Comparison of ENCODE assay signal across 1 cellular context in genomic region chr15:77643764-77644163, GRCh38.
TF ChIP-seq lines count a peak whose summit lies in the region.

No MANE protein-coding gene starts in this region.

TF ChIP-seq in WTC11, 78 proteins besides CTCF, POLR2A, EP300 and RAD21 (continued from another document):
- TF ChIP-seq, protein P1, sequence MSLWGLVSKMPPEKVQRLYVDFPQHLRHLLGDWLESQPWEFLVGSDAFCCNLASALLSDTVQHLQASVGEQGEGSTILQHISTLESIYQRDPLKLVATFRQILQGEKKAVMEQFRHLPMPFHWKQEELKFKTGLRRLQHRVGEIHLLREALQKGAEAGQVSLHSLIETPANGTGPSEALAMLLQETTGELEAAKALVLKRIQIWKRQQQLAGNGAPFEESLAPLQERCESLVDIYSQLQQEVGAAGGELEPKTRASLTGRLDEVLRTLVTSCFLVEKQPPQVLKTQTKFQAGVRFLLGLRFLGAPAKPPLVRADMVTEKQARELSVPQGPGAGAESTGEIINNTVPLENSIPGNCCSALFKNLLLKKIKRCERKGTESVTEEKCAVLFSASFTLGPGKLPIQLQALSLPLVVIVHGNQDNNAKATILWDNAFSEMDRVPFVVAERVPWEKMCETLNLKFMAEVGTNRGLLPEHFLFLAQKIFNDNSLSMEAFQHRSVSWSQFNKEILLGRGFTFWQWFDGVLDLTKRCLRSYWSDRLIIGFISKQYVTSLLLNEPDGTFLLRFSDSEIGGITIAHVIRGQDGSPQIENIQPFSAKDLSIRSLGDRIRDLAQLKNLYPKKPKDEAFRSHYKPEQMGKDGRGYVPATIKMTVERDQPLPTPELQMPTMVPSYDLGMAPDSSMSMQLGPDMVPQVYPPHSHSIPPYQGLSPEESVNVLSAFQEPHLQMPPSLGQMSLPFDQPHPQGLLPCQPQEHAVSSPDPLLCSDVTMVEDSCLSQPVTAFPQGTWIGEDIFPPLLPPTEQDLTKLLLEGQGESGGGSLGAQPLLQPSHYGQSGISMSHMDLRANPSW (CRISPR knock-in tag; conservative IDR thresholded peaks at IDR 0.05; ENCODE audit: low read depth) = no peak
- TF ChIP-seq HMGA2 (CRISPR knock-in tag; IDR thresholded peaks at IDR 0.05) (no peak), FOXP1 (CRISPR knock-in tag; IDR thresholded peaks at IDR 0.05; ENCODE audit: borderline replicate concordance) (no peak), JAZF1 (CRISPR knock-in tag; IDR thresholded peaks at IDR 0.05) (no peak), NR3C1 (CRISPR knock-in tag; conservative IDR thresholded peaks at IDR 0.05; ENCODE audit: low read depth) (no peak), MLX (CRISPR knock-in tag; IDR thresholded peaks at IDR 0.05) (no peak), SMAD3 (CRISPR knock-in tag; IDR thresholded peaks at IDR 0.05; ENCODE audit: borderline replicate concordance) (no peak), ZNF425 (CRISPR knock-in tag; conservative IDR thresholded peaks at IDR 0.05) (no peak), FOXK1 (CRISPR knock-in tag; IDR thresholded peaks at IDR 0.05) (no peak), MXD4 (CRISPR knock-in tag; IDR thresholded peaks at IDR 0.05; ENCODE audit: borderline replicate concordance) (no peak), TP53 (CRISPR knock-in tag; IDR thresholded peaks at IDR 0.05) (no peak), ZNF317 (CRISPR knock-in tag; IDR thresholded peaks at IDR 0.05; ENCODE audit: borderline replicate concordance, low read depth) (no peak), HMGXB4 (CRISPR knock-in tag; IDR thresholded peaks at IDR 0.05) (no peak), GRHL2 (CRISPR knock-in tag; IDR thresholded peaks at IDR 0.05; ENCODE audit: insufficient replicate concordance, severe bottlenecking) (no peak), GTF2I (CRISPR knock-in tag; conservative IDR thresholded peaks at IDR 0.05) (no peak), ZNF416 (CRISPR knock-in tag; IDR thresholded peaks at IDR 0.05) (no peak)
TF ChIP-seq in WTC11: peak in this region for 0.
